ENCODE assay signal across 27 cellular contexts in genomic region chr19:32877977-32878745, GRCh38. TPM values are rescaled to one million over a fixed set of nuclear protein-coding genes. Genes with fewer than 3 reads are reported as not detected.
"Had no signal": no experiment of that assay in that cellular context is flagged by ENCODE, and none has a peak within 500 bp of the region (broad histone marks: within the 10 kb centered on the region; RNA-seq: fewer than 3 reads in every experiment).

No MANE protein-coding gene starts in this region.

- H3K9me3 ChIP-seq: breast epithelium, colonic mucosa, esophagus squamous epithelium, heart right ventricle, left ventricle myocardium inferior, pancreas, psoas muscle, tibial nerve, vagina had no signal

- H3K4me2 ChIP-seq: smooth muscle cell had no signal

- H3K36me3 ChIP-seq: breast epithelium, colonic mucosa, pancreas had no signal

- H3K27ac ChIP-seq: breast epithelium, colonic mucosa, epithelial cell of prostate, esophagus squamous epithelium, heart right ventricle, left ventricle myocardium inferior, pancreas, psoas muscle, tibial nerve, vagina had no signal

- H3K4me3 ChIP-seq: breast epithelium, colonic mucosa, esophagus squamous epithelium, heart right ventricle, left ventricle myocardium inferior, pancreas, psoas muscle, smooth muscle cell, tibial nerve, vagina had no signal

- H3K27me3 Mint-ChIP-seq: activated CD4-positive, alpha-beta memory T cell treated with anti-CD3 and anti-CD28 coated beads for 36 hours; activated CD4-positive, alpha-beta T cell treated with anti-CD3 and anti-CD28 coated beads, Interleukin-2, amount 10 ng/mL, durations not matched to agents 24 days and 14 days; activated T-helper 17 cell treated with anti-CD3 and anti-CD28 coated beads, Interleukin-2, amount 50 U/mL, for 72 hours; naive B cell had no signal

- H3K4me1 ChIP-seq: breast epithelium, colonic mucosa, esophagus squamous epithelium, heart right ventricle, left ventricle myocardium inferior, pancreas, psoas muscle, tibial nerve, vagina had no signal

- H3K27me3 ChIP-seq: breast epithelium, colonic mucosa, esophagus squamous epithelium, heart right ventricle, pancreas, tibial nerve, vagina had no signal

- ATAC-seq: activated naive CD4-positive, alpha-beta T cell treated with anti-CD3 and anti-CD28 coated beads, Interleukin-2, amount 50 U/mL, for 72 hours; activated T-cell treated with anti-CD3 and anti-CD28 coated beads, Interleukin-2, amount 50 U/mL, for 4 hours; activated T-helper 17 cell treated with anti-CD3 and anti-CD28 coated beads, Interleukin-2, amount 50 U/mL, for 72 hours; heart right ventricle; pancreas; psoas muscle had no signal

- H3K36me3 Mint-ChIP-seq: activated CD4-positive, alpha-beta memory T cell treated with anti-CD3 and anti-CD28 coated beads for 36 hours had no signal

- DNase-seq: activated CD4-positive, alpha-beta memory T cell treated with anti-CD3 and anti-CD28 coated beads for 36 hours; activated CD4-positive, alpha-beta T cell treated with anti-CD3 and anti-CD28 coated beads, Interleukin-2, amount 10 ng/mL, durations not matched to agents 24 days and 14 days; activated CD4-positive, CD25-positive, alpha-beta regulatory T cell treated with anti-CD3 and anti-CD28 coated beads, Interleukin-2, amount 50 U/mL, for 72 hours; activated naive CD4-positive, alpha-beta T cell; activated T-cell treated with anti-CD3 and anti-CD28 coated beads, Interleukin-2, amount 50 U/mL, for 4 hours; cerebellar nuclear complex; colonic mucosa; effector CD8-positive, alpha-beta T cell; esophagus squamous epithelium; foreskin melanocyte; heart right ventricle; left ventricle myocardium inferior; naive B cell; nephron progenitor cell; pancreas; stimulated activated naive CD4-positive, alpha-beta T cell; T-helper 2 cell had no signal

- FAIRE-seq: endometrium, pancreas had no signal

- H3K4me3 Mint-ChIP-seq: activated CD4-positive, alpha-beta memory T cell treated with anti-CD3 and anti-CD28 coated beads for 36 hours; activated CD4-positive, alpha-beta T cell treated with anti-CD3 and anti-CD28 coated beads, Interleukin-2, amount 10 ng/mL, durations not matched to agents 24 days and 14 days; activated T-cell treated with anti-CD3 and anti-CD28 coated beads, Interleukin-2, amount 50 U/mL, for 4 hours; activated T-helper 17 cell treated with anti-CD3 and anti-CD28 coated beads, Interleukin-2, amount 50 U/mL, for 72 hours; nephron progenitor cell had no signal

- H3K4me1 Mint-ChIP-seq: activated CD4-positive, alpha-beta T cell treated with anti-CD3 and anti-CD28 coated beads, Interleukin-2, amount 10 ng/mL, durations not matched to agents 24 days and 14 days; activated T-helper 17 cell treated with anti-CD3 and anti-CD28 coated beads, Interleukin-2, amount 50 U/mL, for 72 hours; nephron progenitor cell had no signal

- H3K9me3 Mint-ChIP-seq: activated CD4-positive, alpha-beta memory T cell treated with anti-CD3 and anti-CD28 coated beads for 36 hours; activated CD4-positive, alpha-beta T cell treated with anti-CD3 and anti-CD28 coated beads, Interleukin-2, amount 10 ng/mL, durations not matched to agents 24 days and 14 days; activated naive CD4-positive, alpha-beta T cell treated with anti-CD3 and anti-CD28 coated beads, Interleukin-2, amount 50 U/mL, for 72 hours; activated T-cell treated with anti-CD3 and anti-CD28 coated beads, Interleukin-2, amount 50 U/mL, for 4 hours; activated T-helper 17 cell treated with anti-CD3 and anti-CD28 coated beads, Interleukin-2, amount 50 U/mL, for 72 hours; naive B cell; nephron progenitor cell had no signal

- H3K27ac Mint-ChIP-seq: activated CD4-positive, alpha-beta memory T cell treated with anti-CD3 and anti-CD28 coated beads for 36 hours; activated CD4-positive, alpha-beta T cell treated with anti-CD3 and anti-CD28 coated beads, Interleukin-2, amount 10 ng/mL, durations not matched to agents 24 days and 14 days; activated T-helper 17 cell treated with anti-CD3 and anti-CD28 coated beads, Interleukin-2, amount 50 U/mL, for 72 hours; nephron progenitor cell had no signal

RNA-seq across cellular contexts. Expression of gene SLC7A9, which starts 8.6 kb away (rescaled TPM):
- total RNA-seq: activated CD4-positive, alpha-beta T cell treated with anti-CD3 and anti-CD28 coated beads, Interleukin-2, amount 10 ng/mL, durations not matched to agents 24 days and 14 days; activated naive CD4-positive, alpha-beta T cell treated with anti-CD3 and anti-CD28 coated beads, Interleukin-2, amount 50 U/mL, for 72 hours; activated T-cell treated with anti-CD3 and anti-CD28 coated beads, Interleukin-2, amount 50 U/mL, for 4 hours; glomerular endothelial cell; left ventricle myocardium inferior; smooth muscle cell; vagina had no signal
